ENCODE assay signal across 10 cellular contexts in the genomic region with DNA sequence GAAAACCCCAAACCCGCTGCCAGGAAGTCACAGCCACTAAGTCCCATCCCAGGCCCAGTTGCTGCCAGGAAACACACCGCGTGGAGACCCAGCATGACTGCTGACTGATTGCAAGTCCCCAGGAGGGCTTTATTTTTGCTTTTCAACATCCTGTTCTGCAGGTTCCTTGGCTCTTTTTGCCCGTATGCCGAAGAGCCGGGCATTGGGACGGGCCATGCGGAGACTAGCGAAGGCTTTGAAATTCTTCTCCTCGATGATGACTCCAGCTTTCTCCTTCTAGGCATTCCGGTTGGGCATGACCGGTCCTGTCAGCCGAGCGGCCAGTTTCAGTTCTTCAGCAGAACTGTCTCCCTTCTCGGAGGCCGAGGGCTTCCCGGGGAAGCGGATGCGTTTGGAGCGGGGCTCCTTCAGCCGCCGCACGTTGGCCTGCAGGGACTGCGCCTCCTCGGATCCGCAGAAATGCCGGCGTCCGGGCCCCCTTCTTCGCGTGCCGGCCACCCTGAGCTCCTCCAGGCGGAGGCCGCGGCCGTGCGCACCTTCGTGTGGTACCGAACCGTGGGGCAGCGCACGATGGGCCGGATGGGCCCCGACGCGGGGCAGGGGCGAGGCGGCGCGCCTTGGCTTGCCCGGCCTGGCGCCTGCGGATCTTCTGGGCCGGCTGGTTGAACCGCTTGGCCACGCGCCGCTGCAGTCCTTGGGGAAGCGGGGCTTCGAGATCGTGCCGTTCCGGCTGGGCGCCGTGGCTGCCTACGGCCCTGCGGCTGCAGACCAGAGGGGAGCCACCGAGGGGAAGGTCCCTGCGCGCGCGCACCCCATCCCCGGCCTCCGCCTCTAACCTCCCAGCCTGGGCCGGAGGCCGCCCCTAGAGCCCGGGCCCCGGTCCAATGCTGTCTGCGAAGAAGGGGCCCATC. TPM values are rescaled to one million over a fixed set of nuclear protein-coding genes. Genes with fewer than 3 reads are reported as not detected.
DNase-seq lines count a peak whose midpoint lies in the region; ATAC-seq and TF ChIP-seq lines count a peak whose summit lies in the region.
"Had no signal": no experiment of that assay in that cellular context is flagged by ENCODE, and none has a peak within 500 bp of the region (broad histone marks: within the 10 kb centered on the region; RNA-seq: fewer than 3 reads in every experiment).

No MANE protein-coding gene starts in this region.

- H3K4me1 Mint-ChIP-seq in T-helper 17 cell, result no peaks in the 10 kb centered on the region

- H3K4me1 ChIP-seq in foreskin keratinocyte (no peaks in the 10 kb centered on the region), prostate gland (replicated peaks) (no peaks in the 10 kb centered on the region)

- H3K36me3 ChIP-seq in prostate gland, result no peaks in the 10 kb centered on the region

- H3K27me3 ChIP-seq in foreskin keratinocyte (no peaks in the 10 kb centered on the region), prostate gland (replicated peaks; ENCODE audit: insufficient read depth) (no peaks in the 10 kb centered on the region)

- H3K36me3 Mint-ChIP-seq in T-helper 17 cell (ENCODE audit: low read depth), result no peaks in the 10 kb centered on the region

- H3K27ac Mint-ChIP-seq in T-helper 17 cell, result no peak overlapping the region

- TF ChIP-seq CTCF in foreskin keratinocyte (conservative IDR thresholded peaks at IDR 0.05) (no peak), prostate gland (IDR thresholded peaks at IDR 0.05) (no peak)

- intact Hi-C loops in prostate gland (cut with DNase I), result no loop called here

- peak; percentile 79 for DNase-seq in DMS53 (lab: John Stamatoyannopoulos, UW)
- peak; percentile 5 for DNase-seq in NCI-H526 treated with DMSO at 0.1 percent for 48 hours (lab: John Stamatoyannopoulos, UW)
- DNase-seq in foreskin keratinocyte, result peak; percentile 71 to 83
- peak; percentile 24 for DNase-seq in prostate gland (ENCODE audit: low spot score)
- DNase-seq in COR-L47 (lab: John Stamatoyannopoulos, UW), result no peak
- no peak for DNase-seq in NK-92 treated with Interleukin-12 subunit alpha and Interleukin-12 subunit beta, amount 100 ng/mL, for 24 hours (lab: John Stamatoyannopoulos, UW)
- DNase-seq in T-helper 17 cell, result no peak
- DNase-seq: effector CD8-positive, alpha-beta T cell had no signal

- TF ChIP-seq POLR2A in prostate gland (IDR thresholded peaks at IDR 0.05), result no peak

- H3K27me3 Mint-ChIP-seq in T-helper 17 cell, result peaks cover 27% of the 10 kb centered on the region

- ATAC-seq in foreskin keratinocyte (peak; percentile 84), GM21717 (IDR thresholded peaks at IDR 0.05; ENCODE audit: unreplicated experiment) (no peak), T-helper 17 cell (no peak)
- ATAC-seq: Panc1 had no signal

- H3K9me3 ChIP-seq in prostate gland (no peaks in the 10 kb centered on the region), T-helper 17 cell (ENCODE audit: control insufficient read depth, low read length, poor library complexity, severe bottlenecking) (no peaks in the 10 kb centered on the region)

- H3K4me3 ChIP-seq in prostate gland, result peak overlapping the region; percentile 19 to 25

- no peak overlapping the region for H3K27ac ChIP-seq in foreskin keratinocyte
- peak overlapping the region; percentile 20 to 66 for H3K27ac ChIP-seq in prostate gland

- no peak overlapping the region for H3K4me3 Mint-ChIP-seq in T-helper 17 cell

- 8% methylated on average over 63 of the region's 79 CpGs for WGBS in prostate gland

RNA-seq across cellular contexts. Expression of a gene that starts 15.2 kb away (rescaled TPM):
- total RNA-seq in foreskin keratinocyte (not detected in 2 replicates), prostate gland (not detected), T-helper 17 cell (not detected)
- polyA plus RNA-seq in foreskin keratinocyte, result not detected in 2 replicates

RNA-seq across cellular contexts. Expression of a gene that starts 19.7 kb away (rescaled TPM):
- total RNA-seq in foreskin keratinocyte (not detected in 2 replicates), prostate gland (1 to 10 TPM in 1 of 2 donors, not detected in 1; 1.9 TPM), T-helper 17 cell (not detected)
- polyA plus RNA-seq in foreskin keratinocyte, result 0.04 TPM in 1 of 2 replicates, not detected in the other

RNA-seq across cellular contexts. Expression of a gene that starts 41.5 kb away (rescaled TPM):
- total RNA-seq in foreskin keratinocyte (not detected in 2 replicates), prostate gland (not detected), T-helper 17 cell (not detected)
- not detected in 2 replicates for polyA plus RNA-seq in foreskin keratinocyte

RNA-seq across cellular contexts. Expression of a gene that starts 55.3 kb away (rescaled TPM):
- total RNA-seq in foreskin keratinocyte, result 0.88 and 2.5 TPM in 2 replicates
- polyA plus RNA-seq in foreskin keratinocyte, result 1.6 and 4.7 TPM in 2 replicates
- total RNA-seq in prostate gland, result not detected
- not detected for total RNA-seq in T-helper 17 cell

Comparison
In these comparisons a context has a peak if more than half of its experiments do, and no peak if none do; other contexts are left out.
1. DNase-seq: peak in DMS53 (single experiment), NCI-H526 treated with DMSO at 0.1 percent for 48 hours (single experiment), foreskin keratinocyte (2 of 2) and prostate gland (single experiment); none in COR-L47 (single experiment), NK-92 treated with Interleukin-12 subunit alpha and Interleukin-12 subunit beta, amount 100 ng/mL, for 24 hours (single experiment) and T-helper 17 cell (0 of 3).